In the genomic region with DNA sequence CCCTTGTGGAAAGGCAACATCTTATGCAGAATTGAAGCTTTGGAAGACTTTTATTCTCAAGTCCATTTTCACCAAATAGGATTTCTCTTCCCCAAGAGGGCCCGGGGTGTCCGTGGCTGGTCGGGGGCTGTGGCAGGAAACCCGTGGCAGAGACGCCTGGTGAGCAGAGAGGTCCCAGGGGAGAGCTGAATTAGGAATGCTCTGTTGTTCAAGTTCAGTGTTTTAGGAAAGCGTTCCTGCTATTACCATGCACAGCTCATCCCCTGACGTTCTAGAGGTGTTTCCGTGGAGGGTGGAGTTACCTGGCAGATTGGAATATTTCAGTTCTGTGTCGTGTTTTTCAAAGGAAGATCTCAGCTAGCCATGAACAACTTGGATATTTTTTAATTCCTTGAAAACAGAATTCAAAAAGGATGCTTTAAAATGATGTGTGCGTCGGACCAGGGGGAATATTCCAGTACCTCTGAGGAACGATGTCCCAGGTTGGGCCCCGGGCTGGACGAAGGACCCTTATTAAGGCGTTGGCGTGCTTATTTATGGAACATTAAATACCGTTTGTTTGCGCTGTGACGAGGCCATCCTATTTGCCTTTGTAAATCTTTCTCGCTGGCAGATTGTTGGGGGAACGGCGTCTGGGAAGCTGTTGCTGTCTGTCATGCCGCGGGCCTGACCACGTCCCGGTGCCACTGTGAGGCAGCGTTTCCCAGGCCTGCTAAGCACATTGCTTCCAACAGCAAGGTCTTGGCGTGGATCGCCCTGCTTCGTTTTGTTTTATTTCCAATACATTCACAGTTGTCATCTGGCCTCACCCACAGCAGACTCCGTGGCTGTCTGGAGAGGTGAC, we compare ENCODE assay signal across 1 cellular context.
TF ChIP-seq lines count a peak whose summit lies in the region.

No MANE protein-coding gene starts in this region.

TF ChIP-seq in H1, 55 proteins besides CTCF, POLR2A, EP300 and RAD21:
- TF ChIP-seq CEBPB (IDR thresholded peaks at IDR 0.05; ENCODE audit: low read depth, low read length): no peak
- no peak for TF ChIP-seq BRCA1 (IDR thresholded peaks at IDR 0.05; ENCODE audit: low read depth, low read length)
- TF ChIP-seq TCF12 (IDR thresholded peaks at IDR 0.05; ENCODE audit: low read depth, low read length): no peak
- no peak for TF ChIP-seq TBP (IDR thresholded peaks at IDR 0.05; ENCODE audit: low read depth, low read length)
- TF ChIP-seq EGR1 (IDR thresholded peaks at IDR 0.05; ENCODE audit: borderline replicate concordance, low read depth, low read length): no peak
- no peak for TF ChIP-seq HDAC6 (IDR thresholded peaks at IDR 0.05; ENCODE audit: low read depth, low read length)
- TF ChIP-seq, protein P1, sequence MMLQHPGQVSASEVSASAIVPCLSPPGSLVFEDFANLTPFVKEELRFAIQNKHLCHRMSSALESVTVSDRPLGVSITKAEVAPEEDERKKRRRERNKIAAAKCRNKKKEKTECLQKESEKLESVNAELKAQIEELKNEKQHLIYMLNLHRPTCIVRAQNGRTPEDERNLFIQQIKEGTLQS (IDR thresholded peaks at IDR 0.05; ENCODE audit: insufficient read depth, low read depth, low read length): no peak
